ENCODE assay signal across 11 cellular contexts in genomic region chr3:14602804-14603644, GRCh38. TPM values are rescaled to one million over a fixed set of nuclear protein-coding genes. Genes with fewer than 3 reads are reported as not detected.
DNase-seq lines count a peak whose midpoint lies in the region; ATAC-seq, FAIRE-seq and TF ChIP-seq lines count a peak whose summit lies in the region.
"Had no signal": no experiment of that assay in that cellular context is flagged by ENCODE, and none has a peak within 500 bp of the region (broad histone marks: within the 10 kb centered on the region; RNA-seq: fewer than 3 reads in every experiment).

No MANE protein-coding gene starts in this region.

- no peak overlapping the region for H2BK12ac ChIP-seq in H1 (ENCODE audit: low read depth, low read length)
- no peak overlapping the region for H2BK12ac ChIP-seq in mesenchymal stem cell (ENCODE audit: low read length in 2 of 2)

- no peak overlapping the region for H4K91ac ChIP-seq in H1 (replicated peaks; ENCODE audit: insufficient read length, low read length)
- no peak overlapping the region for H4K91ac ChIP-seq in mesenchymal stem cell (ENCODE audit: low read length)

- peaks cover 14% of the 10 kb centered on the region for H3K9me3 Mint-ChIP-seq in stimulated activated memory B cell treated with anti-CD40 and anti-IgM and Interleukin-4, amounts not matched to agents 10 μg/mL and 1 μg/mL and 100 μg/mL, for 72 hours

- no peak for TF ChIP-seq CTCF in cardiac muscle cell (IDR thresholded peaks at IDR 0.05; ENCODE audit: low read depth, low read length)
- TF ChIP-seq CTCF in H1 (IDR thresholded peaks at IDR 0.05; ENCODE audit: control extremely low read depth in 1 of 3, insufficient read depth in 1 of 3, low read depth in 1 of 3, low read length in 3 of 3): no peak
- no peak for TF ChIP-seq CTCF in vagina (IDR thresholded peaks at IDR 0.05)

- no peak overlapping the region for H2BK5ac ChIP-seq in H1 (ENCODE audit: low read depth, low read length)
- no peak overlapping the region for H2BK5ac ChIP-seq in mesenchymal stem cell (ENCODE audit: low read depth, low read length, poor library complexity, severe bottlenecking)

- intact Hi-C loops in Right ventricle myocardium inferior (cut with DNase I) (no loop called here), vagina (cut with DNase I) (no loop called here)

- H3K18ac ChIP-seq in H1 (ENCODE audit: extremely low read depth, low read length) (no peak overlapping the region), mesenchymal stem cell (ENCODE audit: low read depth in 1 of 2, low read length in 2 of 2) (no peak overlapping the region)

- H3K4me3 Mint-ChIP-seq in stimulated activated memory B cell treated with anti-CD40 and anti-IgM and Interleukin-4, amounts not matched to agents 10 μg/mL and 1 μg/mL and 100 μg/mL, for 72 hours: no peak overlapping the region
- H3K4me3 Mint-ChIP-seq: activated T-helper 1 cell treated with anti-CD3 and anti-CD28 coated beads, Interleukin-12 subunit alpha, Interleukin-12 subunit beta, Interleukin-2, Interleukin-4 antibody, amounts not matched to agents 30 ng/mL and 10 ng/mL and 1 ng/mL, durations not matched to agents 14 hours and 24 hours and 36 hours; natural killer cell treated with Interleukin-12 subunit alpha and Interleukin-12 subunit beta and Interleukin-15 and Interleukin-18, amount 100 ng/mL, for 72 hours; T-helper 17 cell had no signal

- no peak overlapping the region for H2BK20ac ChIP-seq in H1 (ENCODE audit: low read length)

- ATAC-seq in Right ventricle myocardium inferior (no peak), GM19023 (IDR thresholded peaks at IDR 0.05; ENCODE audit: unreplicated experiment) (no peak)
- ATAC-seq in stimulated activated memory B cell treated with anti-CD40 and anti-IgM and Interleukin-4, amounts not matched to agents 10 μg/mL and 1 μg/mL and 100 μg/mL, for 72 hours: no peak
- ATAC-seq: T-helper 17 cell had no signal

- no peak overlapping the region for H3K56ac ChIP-seq in H1 (replicated peaks; ENCODE audit: insufficient read length, low read depth, low read length)

- no peaks in the 10 kb centered on the region for H3K4me1 Mint-ChIP-seq in stimulated activated memory B cell treated with anti-CD40 and anti-IgM and Interleukin-4, amounts not matched to agents 10 μg/mL and 1 μg/mL and 100 μg/mL, for 72 hours

- H3K36me3 ChIP-seq in cardiac muscle cell: no peaks in the 10 kb centered on the region
- H3K36me3 ChIP-seq in H1 (ENCODE audit: control insufficient read depth in 2 of 4, insufficient read depth in 4 of 4, low read length in 3 of 4): 0 out of 8 replicates have a peak, but pooled peaks cover 0 to 2% (median 0%) of the 10 kb centered on the region in 4 experiments
- no peaks in the 10 kb centered on the region for H3K36me3 ChIP-seq in mesenchymal stem cell (ENCODE audit: control insufficient read depth in 1 of 2, insufficient read depth in 2 of 2, low read depth in 1 of 2, low read length in 2 of 2)
- no peaks in the 10 kb centered on the region for H3K36me3 ChIP-seq in vagina

- POLR2A ChIA-PET in H1 (lab: Charles Lee; ENCODE audit: partially characterized antibody): interaction anchor here (2.2 kb wide), 1 partner anchor 89 kb away, joined by 4 read pairs; no protein-coding TSS in a partner anchor

- no peak overlapping the region for H3K4ac ChIP-seq in H1 (replicated peaks; ENCODE audit: insufficient read length, low read depth, low read length)
- H3K4ac ChIP-seq in mesenchymal stem cell (ENCODE audit: low read depth in 1 of 2, low read length in 2 of 2): no peak overlapping the region

- no peak overlapping the region for H4K5ac ChIP-seq in H1 (ENCODE audit: insufficient read length, low read depth, low read length)

- H2AFZ ChIP-seq in H1 (ENCODE audit: low read length): no peak overlapping the region
- H2AFZ ChIP-seq in mesenchymal stem cell (ENCODE audit: low read depth, low read length): no peak overlapping the region

- peak overlapping the region; percentile 48 to 93 for H3K4me2 ChIP-seq in H1 (ENCODE audit: insufficient read depth in 1 of 2, low read depth in 2 of 2, low read length in 2 of 2)
- H3K4me2 ChIP-seq in mesenchymal stem cell (ENCODE audit: low read length, poor library complexity, severe bottlenecking): peak overlapping the region; percentile 89

- H4K20me1 ChIP-seq in H1 (replicated peaks in 1 of 2; ENCODE audit: control insufficient read depth in 1 of 2, insufficient read depth in 2 of 2, low read length in 2 of 2): peaks cover 0 to 8% of the 10 kb centered on the region in 2 experiments

- H3K14ac ChIP-seq in H1 (ENCODE audit: insufficient read length): no peak overlapping the region
- H3K14ac ChIP-seq in mesenchymal stem cell (ENCODE audit: low read length in 2 of 2): no peak overlapping the region

- peaks cover 6% of the 10 kb centered on the region for H3K36me3 Mint-ChIP-seq in stimulated activated memory B cell treated with anti-CD40 and anti-IgM and Interleukin-4, amounts not matched to agents 10 μg/mL and 1 μg/mL and 100 μg/mL, for 72 hours

- no peak overlapping the region for H3K27ac ChIP-seq in cardiac muscle cell
- H3K27ac ChIP-seq in H1 (ENCODE audit: low read depth, low read length): no peak overlapping the region
- H3K27ac ChIP-seq in mesenchymal stem cell (ENCODE audit: low read length, poor library complexity, severe bottlenecking): no peak overlapping the region
- no peak overlapping the region for H3K27ac ChIP-seq in vagina

- peaks cover 78% of the 10 kb centered on the region for H3K27me3 Mint-ChIP-seq in stimulated activated memory B cell treated with anti-CD40 and anti-IgM and Interleukin-4, amounts not matched to agents 10 μg/mL and 1 μg/mL and 100 μg/mL, for 72 hours

- H3K27me3 ChIP-seq in cardiac muscle cell: peaks cover 46% of the 10 kb centered on the region
- H3K27me3 ChIP-seq in H1 (replicated peaks in 1 of 4; ENCODE audit: control insufficient read depth in 3 of 4, extremely low read depth in 1 of 4, insufficient read depth in 3 of 4, low read length in 3 of 4): peaks cover 0 to 14% (median 10%) of the 10 kb centered on the region in 4 experiments; a peak in 5 of 7 replicates
- peaks cover 83 to 89% of the 10 kb centered on the region in 2 experiments for H3K27me3 ChIP-seq in mesenchymal stem cell (ENCODE audit: control insufficient read depth in 1 of 2, insufficient read depth in 1 of 2, low read length in 2 of 2)
- no peaks in the 10 kb centered on the region for H3K27me3 ChIP-seq in vagina

- H4K8ac ChIP-seq in H1 (ENCODE audit: extremely low read depth, insufficient read depth, low read length): peak overlapping the region; percentile 42
- no peak overlapping the region for H4K8ac ChIP-seq in mesenchymal stem cell (ENCODE audit: low read length)

- FAIRE-seq in H1 (lab: Jason Lieb, UNC): no peak

- no peak overlapping the region for H2BK15ac ChIP-seq in H1 (ENCODE audit: low read length)
- H2BK15ac ChIP-seq in mesenchymal stem cell (ENCODE audit: low read depth, poor library complexity, severe bottlenecking): no peak overlapping the region

- H3K79me2 ChIP-seq in H1 (ENCODE audit: control insufficient read depth in 1 of 2, insufficient read depth in 2 of 2, low read length in 2 of 2): no peaks in the 10 kb centered on the region

- peaks cover 1% of the 10 kb centered on the region; the same call in 1 of the 2 replicates for H3K79me1 ChIP-seq in H1 (ENCODE audit: low read depth, low read length)
- no peaks in the 10 kb centered on the region for H3K79me1 ChIP-seq in mesenchymal stem cell (replicated peaks; ENCODE audit: low read length, poor library complexity, severe bottlenecking)

- no peak overlapping the region for H2BK120ac ChIP-seq in H1 (replicated peaks; ENCODE audit: low read depth, low read length)
- no peak overlapping the region for H2BK120ac ChIP-seq in mesenchymal stem cell (ENCODE audit: low read depth, low read length)

- no peak overlapping the region for H2AK5ac ChIP-seq in H1 (ENCODE audit: low read depth, low read length)
- H2AK5ac ChIP-seq in mesenchymal stem cell (ENCODE audit: low read length, severe bottlenecking): no peak overlapping the region

- peaks cover 9% of the 10 kb centered on the region; the same call in 1 of the 2 replicates for H3K23me2 ChIP-seq in H1 (ENCODE audit: low read depth, low read length)

- 44% methylated on average over 7 of the region's 85 CpGs; no CpG with 5 or more reads in 1 of the 2 experiments for WGBS in H1 (ENCODE audit: extremely low coverage in 1 of 2, insufficient coverage in 1 of 2, insufficient read length in 1 of 2, insufficient replicate concordance in 2 of 2, low coverage in 1 of 2, low lambda C conversion rate in 2 of 2, missing lambda C conversion rate in 1 of 2), 2 experiments
- WGBS in mesenchymal stem cell: 7% methylated on average over 37 of the region's 85 CpGs

- TF ChIP-seq EP300 in H1 (IDR thresholded peaks at IDR 0.05; ENCODE audit: borderline replicate concordance in 1 of 2, low read depth in 2 of 2, low read length in 2 of 2): no peak

- H3K23ac ChIP-seq in H1 (ENCODE audit: insufficient read length): no peak overlapping the region
- H3K23ac ChIP-seq in mesenchymal stem cell (ENCODE audit: low read length in 2 of 2): no peak overlapping the region

- H3K4me1 ChIP-seq in cardiac muscle cell (ENCODE audit: low read depth): no peaks in the 10 kb centered on the region
- H3K4me1 ChIP-seq in H1 (replicated peaks in 1 of 4; ENCODE audit: control insufficient read depth in 3 of 4, insufficient read depth in 4 of 4, low read length in 3 of 4): peaks cover 0 to 12% (median 9%) of the 10 kb centered on the region in 4 experiments; a peak in 6 of 7 replicates
- peaks cover 11% of the 10 kb centered on the region for H3K4me1 ChIP-seq in mesenchymal stem cell (ENCODE audit: control insufficient read depth, insufficient read depth, low read depth, low read length)
- peaks cover 6% of the 10 kb centered on the region for H3K4me1 ChIP-seq in vagina

- H3K4me3 ChIP-seq in cardiac muscle cell (peak overlapping the region; percentile 39), H1 (ENCODE audit: extremely low read depth in 1 of 4, insufficient read depth in 2 of 4, low read depth in 3 of 4, low read length in 4 of 4) (peak overlapping the region; percentile 45 to 73 (median 52)), mesenchymal stem cell (ENCODE audit: insufficient read depth in 1 of 2, low read depth in 1 of 2, low read length in 2 of 2) (peak overlapping the region; percentile 9 to 24), vagina (peak overlapping the region; percentile 18 to 32)

- peak; percentile 17 to 54 for DNase-seq in cardiac muscle cell (ENCODE audit: low read depth in 1 of 2, low spot score in 1 of 2)
- DNase-seq in Right ventricle myocardium inferior (ENCODE audit: missing footprints): no peak
- no peak for DNase-seq in H1 (ENCODE audit: low read depth in 1 of 2, low spot score in 2 of 2)
- no peak for DNase-seq in mesenchymal stem cell
- no peak for DNase-seq in vagina (ENCODE audit: extremely low spot score in 2 of 2)
- DNase-seq in RKO (ENCODE audit: low spot score): no peak
- DNase-seq: T-helper 17 cell had no signal

- H3K9me3 ChIP-seq in cardiac muscle cell (ENCODE audit: low read depth) (no peaks in the 10 kb centered on the region), H1 (ENCODE audit: insufficient read depth in 2 of 2, low read depth in 1 of 2, low read length in 1 of 2) (no peaks in the 10 kb centered on the region), mesenchymal stem cell (ENCODE audit: control insufficient read depth, low read length) (no peaks in the 10 kb centered on the region), vagina (no peaks in the 10 kb centered on the region)

- TF ChIP-seq POLR2A in H1 (IDR thresholded peaks at IDR 0.05; ENCODE audit: control extremely low read depth in 1 of 2, low read depth in 2 of 2, low read length in 2 of 2) (no peak), vagina (IDR thresholded peaks at IDR 0.05) (no peak)

- H3K9ac ChIP-seq in H1 (replicated peaks in 1 of 4; ENCODE audit: extremely low read depth in 1 of 4, low read depth in 3 of 4, low read length in 3 of 4) (peak overlapping the region in 1 of 4 experiments; percentile 62; a peak in 1 of 7 replicates), mesenchymal stem cell (ENCODE audit: low read length) (no peak overlapping the region)

- TF ChIP-seq RAD21 in H1 (IDR thresholded peaks at IDR 0.05 in 1 of 2, conservative IDR thresholded peaks at IDR 0.05 in 1 of 2; ENCODE audit: low read depth in 2 of 2, low read length in 2 of 2): no peak

- CTCF ChIA-PET in H1 (lab: Charles Lee; ENCODE audit: partially characterized antibody): interaction anchor here (0.8 to 1.8 kb wide), 6 partner anchors 14 to 106 kb away, joined by 3 to 7 read pairs (median 4); no protein-coding TSS in a partner anchor

- no peak overlapping the region for H3K27ac Mint-ChIP-seq in stimulated activated memory B cell treated with anti-CD40 and anti-IgM and Interleukin-4, amounts not matched to agents 10 μg/mL and 1 μg/mL and 100 μg/mL, for 72 hours
- H3K27ac Mint-ChIP-seq: activated T-helper 1 cell treated with anti-CD3 and anti-CD28 coated beads, Interleukin-12 subunit alpha, Interleukin-12 subunit beta, Interleukin-2, Interleukin-4 antibody, amounts not matched to agents 30 ng/mL and 10 ng/mL and 1 ng/mL, durations not matched to agents 14 hours and 24 hours and 36 hours; natural killer cell treated with Interleukin-12 subunit alpha and Interleukin-12 subunit beta and Interleukin-15 and Interleukin-18, amount 100 ng/mL, for 72 hours; T-helper 17 cell had no signal

RNA-seq across cellular contexts. Expression of gene CCDC174, which starts 48.5 kb away (rescaled TPM):
- total RNA-seq in cardiac muscle cell (11.7 and 18.6 TPM in 2 replicates), Right ventricle myocardium inferior (9.7 TPM), vagina (31.2 TPM)
- polyA plus RNA-seq in cardiac muscle cell (19.2 and 20.2 TPM in 2 replicates), H1 (2011; rRNA removed) (3.5 and 5.5 TPM in 2 replicates)
- total RNA-seq in H1 (2021; fragmentation: NEBNext Ultra II Directional; extraction: Animal tissue kit (Norgen Biotek cat#: 25700)): 11.9 and 14.1 TPM in 2 replicates
- polyA plus RNA-seq in H1 (2011; cell fraction: cytosol; rRNA removed): 5.2 TPM
- polyA plus RNA-seq in H1 (2011; cell fraction: nucleus; rRNA removed): 8.5 TPM
- 8.1 to 10.3 TPM (median 8.9 TPM) in 4 replicates for polyA plus RNA-seq in H1 (2012, experiment 1 of 2)
- polyA plus RNA-seq in H1 (2012, experiment 2 of 2): 1.4 TPM
- polyA plus RNA-seq in H1 (2013, experiment 1 of 2): 12.0 TPM
- polyA plus RNA-seq in H1 (2013, experiment 2 of 2): 10.3 TPM
- polyA minus RNA-seq in H1 (2011; rRNA and poly(A)+ RNA removed): 3.7 and 4.2 TPM in 2 replicates
- 2.9 TPM for polyA minus RNA-seq in H1 (2011; cell fraction: cytosol; rRNA and poly(A)+ RNA removed)
- polyA minus RNA-seq in H1 (2011; cell fraction: nucleus; rRNA and poly(A)+ RNA removed): 6.6 TPM
- polyA plus RNA-seq in mesenchymal stem cell (2013, experiment 1 of 2): 15.8 TPM
- polyA plus RNA-seq in mesenchymal stem cell (2013, experiment 2 of 2): 15.6 TPM

Comparison
In these comparisons a context has a peak if more than half of its experiments do, and no peak if none do; other contexts are left out.
1. DNase-seq: peak in cardiac muscle cell (2 of 2); none in Right ventricle myocardium inferior (single experiment), H1 (0 of 2), mesenchymal stem cell (single experiment), vagina (0 of 2) and RKO (single experiment).
2. Peak in every context shown above with its lines, with median percentiles within 50 percentile points of each other: H3K4me3 ChIP-seq.